In genomic region chr22:29154364-29155048, GRCh38 we compare ENCODE assay signal across 8 cellular contexts. TPM values are rescaled to one million over a fixed set of nuclear protein-coding genes. Genes with fewer than 3 reads are reported as not detected.
DNase-seq lines count a peak whose midpoint lies in the region; ATAC-seq and TF ChIP-seq lines count a peak whose summit lies in the region.

No MANE protein-coding gene starts in this region.

- POLR2A ChIA-PET in AG04449 (lab: Yijun Ruan, JAX): no interaction called here

- CTCF ChIA-PET in AG04449 (lab: Yijun Ruan, JAX): interaction anchor here (0.6 to 5.5 kb wide), 57 partner anchors 8 to 554 kb away, joined by 3 to 69 read pairs (median 5); partner anchors contain the start of genes C22orf31 and EMID1

- peaks cover 56% of the 10 kb centered on the region for H3K27me3 Mint-ChIP-seq in central memory CD8-positive, alpha-beta T cell

- no peak overlapping the region for H3K4me3 Mint-ChIP-seq in central memory CD8-positive, alpha-beta T cell

- ATAC-seq in central memory CD8-positive, alpha-beta T cell (replicated peaks; ENCODE audit: extremely low read depth, poor library complexity, severe bottlenecking): peak; percentile 64
- ATAC-seq in left colon (peak; percentile 90), HG02588 (IDR thresholded peaks at IDR 0.05; ENCODE audit: unreplicated experiment) (no peak)

- DNase-seq in AG04449 (ENCODE audit: low read depth, low spot score) (no peak), GM19238 (ENCODE audit: insufficient read length, low spot score) (peak; percentile 70), NCI-H2171 (lab: John Stamatoyannopoulos, UW) (peak; percentile 40), left colon (peak; percentile 46 to 68)
- DNase-seq in activated CD4-positive, alpha-beta T cell treated with anti-CD3 and anti-CD28 coated beads for 1 hour: peak; percentile 29
- DNase-seq in central memory CD8-positive, alpha-beta T cell (ENCODE audit: low spot score in 2 of 2): peak; percentile 57 to 58
- peak; percentile 69 for DNase-seq in stimulated activated CD4-positive, alpha-beta T cell treated with anti-CD3 and anti-CD28 coated beads, Interleukin-1b, Interleukin-23, amount 100 ng/mL, for 48 hours

- no peak overlapping the region for H3K27ac Mint-ChIP-seq in central memory CD8-positive, alpha-beta T cell (ENCODE audit: low read depth)

- intact Hi-C loops in left colon (cut with DNase I, micrococcal nuclease): no loop called here

- H3K4me1 Mint-ChIP-seq in central memory CD8-positive, alpha-beta T cell: peaks cover 7% of the 10 kb centered on the region

- peaks cover 3% of the 10 kb centered on the region for H3K36me3 Mint-ChIP-seq in central memory CD8-positive, alpha-beta T cell (ENCODE audit: insufficient read depth)

- H3K4me3 ChIP-seq in AG04449 (ENCODE audit: low read depth, low read length): no peak overlapping the region

- TF ChIP-seq CTCF in AG04449 (IDR thresholded peaks at IDR 0.05; ENCODE audit: insufficient read depth, low read length, missing control alignments): peak; percentile 98

- no peaks in the 10 kb centered on the region for H3K9me3 Mint-ChIP-seq in central memory CD8-positive, alpha-beta T cell

RNA-seq across cellular contexts. Expression of gene EMID1, which starts 51.2 kb away (rescaled TPM):
- 1 to 10 TPM; 1.2 to 4.9 TPM for total RNA-seq in left colon
